15 cellular contexts compared by ENCODE assay signal in genomic region chr1:88990426-88990825, GRCh38. TPM values are rescaled to one million over a fixed set of nuclear protein-coding genes. Genes with fewer than 3 reads are reported as not detected.
DNase-seq lines count a peak whose midpoint lies in the region; ATAC-seq, FAIRE-seq and TF ChIP-seq lines count a peak whose summit lies in the region.
"Had no signal": no experiment of that assay in that cellular context is flagged by ENCODE, and none has a peak within 500 bp of the region (broad histone marks: within the 10 kb centered on the region; RNA-seq: fewer than 3 reads in every experiment).

No MANE protein-coding gene starts in this region.

- H3K27me3 Mint-ChIP-seq in astrocyte (ENCODE audit: low read depth, unreplicated experiment), result no peaks in the 10 kb centered on the region
- H3K27me3 Mint-ChIP-seq in nephron (ENCODE audit: low read depth), result no peaks in the 10 kb centered on the region

- no peak for ATAC-seq in GM21619 (IDR thresholded peaks at IDR 0.05; ENCODE audit: unreplicated experiment)
- ATAC-seq: left lobe of liver had no signal

- H3K4me3 ChIP-seq in HUES64 (ENCODE audit: low read length), result peak overlapping the region; percentile 95
- no peak overlapping the region for H3K4me3 ChIP-seq in astrocyte (ENCODE audit: insufficient read depth, low read depth, low read length)

- 95% methylated on average over 1 of the region's 1 CpG for WGBS in HUES64

- TF ChIP-seq CTCF in astrocyte (IDR thresholded peaks at IDR 0.05; ENCODE audit: insufficient read depth, low read depth, low read length) (no peak), nephron (IDR thresholded peaks at IDR 0.05; ENCODE audit: unreplicated experiment in 3 of 3) (no peak)

- H3K4me3 Mint-ChIP-seq in astrocyte (ENCODE audit: unreplicated experiment), result no peak overlapping the region
- H3K4me3 Mint-ChIP-seq in nephron, result peak overlapping the region in 2 of 3 experiments; percentile 6 to 8

- H3K79me2 ChIP-seq in astrocyte (ENCODE audit: insufficient read depth, low read length), result peaks cover 54% of the 10 kb centered on the region

- H3K4me1 Mint-ChIP-seq in astrocyte (ENCODE audit: low read depth, unreplicated experiment) (peaks cover 11% of the 10 kb centered on the region), nephron (peaks cover 39% of the 10 kb centered on the region)

- H3K9me3 Mint-ChIP-seq in astrocyte (ENCODE audit: unreplicated experiment), result no peaks in the 10 kb centered on the region
- no peaks in the 10 kb centered on the region for H3K9me3 Mint-ChIP-seq in nephron

- H3K9ac ChIP-seq in HUES64 (ENCODE audit: low read depth, low read length), result no peak overlapping the region
- no peak overlapping the region for H3K9ac ChIP-seq in astrocyte (ENCODE audit: low read length)

- peaks cover 12% of the 10 kb centered on the region; the same call in 1 of the 2 replicates for H3K4me1 ChIP-seq in HUES64 (ENCODE audit: insufficient read depth, low read length)
- H3K4me1 ChIP-seq in astrocyte (ENCODE audit: insufficient read depth, low read length), result peaks cover 16% of the 10 kb centered on the region

- H3K36me3 ChIP-seq in HUES64 (ENCODE audit: insufficient read depth, low read length) (peaks cover 27% of the 10 kb centered on the region), astrocyte (ENCODE audit: insufficient read depth, low read length) (no peaks in the 10 kb centered on the region)

- H2AFZ ChIP-seq in astrocyte (ENCODE audit: low read depth, low read length), result no peak overlapping the region

- H3K4me2 ChIP-seq in astrocyte (ENCODE audit: low read length), result peak overlapping the region; percentile 6

- no peaks in the 10 kb centered on the region for H3K27me3 ChIP-seq in HUES64 (ENCODE audit: insufficient read depth, low read length)
- no peaks in the 10 kb centered on the region for H3K27me3 ChIP-seq in astrocyte (ENCODE audit: insufficient read depth, low read length)
- H3K27me3 ChIP-seq: neutrophil, spleen, tibial artery had no signal

- no peaks in the 10 kb centered on the region for H3K9me3 ChIP-seq in HUES64 (ENCODE audit: insufficient read depth, low read depth, low read length)
- no peaks in the 10 kb centered on the region for H3K9me3 ChIP-seq in astrocyte (ENCODE audit: insufficient read depth, low read depth, low read length)
- H3K9me3 ChIP-seq: neutrophil, spleen, tibial artery had no signal

- H3K27ac ChIP-seq in HUES64 (ENCODE audit: low read depth, low read length), result no peak overlapping the region
- H3K27ac ChIP-seq in astrocyte (ENCODE audit: low read depth, low read length), result no peak overlapping the region
- H3K27ac ChIP-seq: tibial artery had no signal

- H3K27ac Mint-ChIP-seq in astrocyte (ENCODE audit: unreplicated experiment) (no peak overlapping the region), nephron (peak overlapping the region in 2 of 3 experiments; percentile 12 to 13)

- H4K20me1 ChIP-seq in astrocyte (ENCODE audit: insufficient read depth, low read length), result peaks cover 8% of the 10 kb centered on the region

- no peaks in the 10 kb centered on the region for H3K36me3 Mint-ChIP-seq in astrocyte (ENCODE audit: low read depth, unreplicated experiment)
- peaks cover 42% of the 10 kb centered on the region for H3K36me3 Mint-ChIP-seq in nephron (ENCODE audit: low read depth)

- DNase-seq in SIG-M5 treated with dmso at 0.1 percent for 504 hours (lab: John Stamatoyannopoulos, UW; ENCODE audit: unreplicated experiment) (peak; percentile 32), SIG-M5 (lab: John Stamatoyannopoulos, UW) (no peak), astrocyte (ENCODE audit: low read depth) (no peak), NCI-H2196 treated with DMSO at 0.1 percent for 48 hours (lab: John Stamatoyannopoulos, UW; ENCODE audit: unreplicated experiment) (no peak), NCI-H526 treated with DMSO at 0.1 percent for 48 hours (lab: John Stamatoyannopoulos, UW) (no peak)
- DNase-seq: HCEC 1CT, NCI-H345, spleen, tibial artery had no signal

- no peak for FAIRE-seq in astrocyte (lab: Jason Lieb, UNC)
- FAIRE-seq: A204.1 had no signal

RNA-seq across cellular contexts. Expression of gene KYAT3, which starts 2.0 kb away (rescaled TPM):
- 43.9 TPM for polyA plus RNA-seq in HUES64 (2013, experiment 1 of 2)
- 47.2 TPM for polyA plus RNA-seq in HUES64 (2013, experiment 2 of 2)
- 21.0 and 21.3 TPM in 2 replicates for total RNA-seq in astrocyte

RNA-seq across cellular contexts. Expression of gene RBMXL1, which starts 2.0 kb away (rescaled TPM):
- 17.2 TPM for polyA plus RNA-seq in HUES64 (2013, experiment 1 of 2)
- 15.7 TPM for polyA plus RNA-seq in HUES64 (2013, experiment 2 of 2)
- 10.1 and 10.9 TPM in 2 replicates for total RNA-seq in astrocyte

RNA-seq across cellular contexts. Expression of gene GBP3, which starts 32.2 kb away (rescaled TPM):
- polyA plus RNA-seq in HUES64 (2013, experiment 1 of 2), result not detected
- not detected for polyA plus RNA-seq in HUES64 (2013, experiment 2 of 2)
- 30.3 and 34.9 TPM in 2 replicates for total RNA-seq in astrocyte
